Comparison of ENCODE assay signal across 16 cellular contexts in genomic region chr5:72160299-72160698, GRCh38. TPM values are rescaled to one million over a fixed set of nuclear protein-coding genes. Genes with fewer than 3 reads are reported as not detected.
DNase-seq lines count a peak whose midpoint lies in the region; ATAC-seq and TF ChIP-seq lines count a peak whose summit lies in the region.
"Had no signal": no experiment of that assay in that cellular context is flagged by ENCODE, and none has a peak within 500 bp of the region (broad histone marks: within the 10 kb centered on the region; RNA-seq: fewer than 3 reads in every experiment).

No MANE protein-coding gene starts in this region.

- peak overlapping the region; percentile 92; the same call in 1 of the 2 replicates for H3K14ac ChIP-seq in IMR-90 (replicated peaks; ENCODE audit: low read depth, low read length)

- peak overlapping the region; percentile 88; the same call in 1 of the 2 replicates for H3K23ac ChIP-seq in IMR-90 (ENCODE audit: low read depth, low read length)

- H3K4me2 ChIP-seq in IMR-90 (ENCODE audit: low read depth, low read length): peak overlapping the region; percentile 69

- WGBS in IMR-90 (ENCODE audit: extremely low coverage in 2 of 2, insufficient read length in 1 of 2), 2 experiments: no CpG with 5 or more reads among the region's 1 CpG

- H4K8ac ChIP-seq in IMR-90 (ENCODE audit: low read depth in 2 of 2, low read length in 2 of 2): peak overlapping the region in 1 of 2 experiments; percentile 67; a peak in 1 of 4 replicates

- H3K27ac ChIP-seq in ACC112 (ENCODE audit: low read depth, low read length): peak overlapping the region; percentile 92
- H3K27ac ChIP-seq in IMR-90 (ENCODE audit: insufficient read depth, low read length): peak overlapping the region; percentile 66; the same call in 1 of the 2 replicates
- peak overlapping the region; percentile 8 to 17 for H3K27ac ChIP-seq in coronary artery
- H3K27ac ChIP-seq: neutrophil, upper lobe of left lung had no signal

- peaks cover 5% of the 10 kb centered on the region; the same call in 1 of the 2 replicates for H3K36me3 ChIP-seq in ACC112 (ENCODE audit: insufficient read depth, low read length)
- H3K36me3 ChIP-seq in IMR-90 (ENCODE audit: control insufficient read depth, insufficient read depth, low read length): no peaks in the 10 kb centered on the region
- H3K36me3 ChIP-seq: neutrophil, upper lobe of left lung had no signal

- BruUV-seq in IMR-90 (replicated peaks; lab: Mats Ljungman, UMichigan): no TSS peak

- H4K5ac ChIP-seq in IMR-90 (ENCODE audit: low read depth, low read length): peak overlapping the region; percentile 37; the same call in 1 of the 2 replicates

- peaks cover 82% of the 10 kb centered on the region for H3K79me2 ChIP-seq in ACC112 (ENCODE audit: control insufficient read depth, insufficient read depth, low read length, unreplicated experiment)

- H4K20me1 ChIP-seq in IMR-90 (ENCODE audit: insufficient read depth, low read length): peaks cover 22% of the 10 kb centered on the region; the same call in 1 of the 2 replicates

- peak overlapping the region; percentile 84; the same call in 1 of the 2 replicates for H2BK120ac ChIP-seq in IMR-90 (ENCODE audit: low read depth, low read length)

- intact Hi-C loops in IMR-90 (cut with micrococcal nuclease): no loop called here

- TF ChIP-seq RAD21 in IMR-90 (IDR thresholded peaks at IDR 0.05; ENCODE audit: low read length): no peak

- H3K18ac ChIP-seq in IMR-90 (ENCODE audit: low read depth, low read length): peak overlapping the region; percentile 61; the same call in 1 of the 2 replicates

- peak overlapping the region; percentile 97 for H2BK5ac ChIP-seq in IMR-90 (ENCODE audit: low read depth, low read length, poor library complexity, severe bottlenecking)

- TF ChIP-seq CTCF in IMR-90 (conservative IDR thresholded peaks at IDR 0.05; ENCODE audit: low read depth, low read length) (no peak), coronary artery (IDR thresholded peaks at IDR 0.05) (no peak)

- CTCF ChIA-PET in IMR-90 (lab: Yijun Ruan, JAX): no interaction called here

- POLR2A ChIA-PET in IMR-90 (lab: Charles Lee; ENCODE audit: unreplicated experiment): interaction anchor here (0.6 kb wide), 1 partner anchor 31 kb away, joined by 6 read pairs; no protein-coding TSS in a partner anchor

- H3K4ac ChIP-seq in IMR-90 (ENCODE audit: low read depth, low read length): peak overlapping the region; percentile 83

- H3K4me3 ChIP-seq in ACC112 (ENCODE audit: low read depth, low read length) (peak overlapping the region; percentile 17; the same call in 1 of the 2 replicates), IMR-90 (ENCODE audit: insufficient read depth, low read depth, low read length) (no peak overlapping the region), coronary artery (no peak overlapping the region)
- H3K4me3 ChIP-seq: upper lobe of left lung had no signal

- peaks cover 43 to 87% of the 10 kb centered on the region in 2 experiments for H3K79me1 ChIP-seq in IMR-90 (ENCODE audit: low read depth in 1 of 2, low read length in 2 of 2)

- H3K9me3 ChIP-seq in IMR-90 (ENCODE audit: control insufficient read depth, insufficient read depth, low read length): no peaks in the 10 kb centered on the region
- H3K9me3 ChIP-seq: neutrophil, upper lobe of left lung had no signal

- no peak overlapping the region for H3K9ac ChIP-seq in IMR-90 (ENCODE audit: low read depth, low read length)

- no peak overlapping the region for H2AK5ac ChIP-seq in IMR-90 (ENCODE audit: low read depth, low read length)

- TF ChIP-seq POLR2A in IMR-90 (IDR thresholded peaks at IDR 0.05; ENCODE audit: low read depth, low read length): no peak

- peaks cover 45% of the 10 kb centered on the region for H3K9me1 ChIP-seq in IMR-90 (ENCODE audit: insufficient read depth, low read length)

- H3K4me1 ChIP-seq in ACC112 (ENCODE audit: control insufficient read depth, insufficient read depth, low read length, unreplicated experiment) (peaks cover 67% of the 10 kb centered on the region), IMR-90 (ENCODE audit: control insufficient read depth, insufficient read depth, low read length) (peaks cover 38% of the 10 kb centered on the region)

- no peak overlapping the region for H3K56ac ChIP-seq in IMR-90 (ENCODE audit: extremely low read depth, insufficient read depth, low read length)

- H2BK20ac ChIP-seq in IMR-90 (ENCODE audit: low read depth, low read length): peak overlapping the region; percentile 91

- peak; percentile 79 for ATAC-seq in IMR-90 (ENCODE audit: low read depth)
- ATAC-seq in HG03520 (IDR thresholded peaks at IDR 0.05; ENCODE audit: unreplicated experiment): no peak
- ATAC-seq: activated naive CD8-positive, alpha-beta T cell treated with anti-CD3 and anti-CD28 coated beads, Interleukin-2, amount 50 U/mL, for 24 hours had no signal

- H4K91ac ChIP-seq in IMR-90 (ENCODE audit: insufficient read depth, low read depth, low read length): peak overlapping the region; percentile 49; the same call in 1 of the 2 replicates

- no peaks in the 10 kb centered on the region for H3K27me3 ChIP-seq in ACC112 (ENCODE audit: insufficient read depth, low read length)
- no peaks in the 10 kb centered on the region for H3K27me3 ChIP-seq in IMR-90 (ENCODE audit: control insufficient read depth, insufficient read depth, low read length)
- H3K27me3 ChIP-seq: upper lobe of left lung had no signal

- H2AFZ ChIP-seq in ACC112 (ENCODE audit: low read length, unreplicated experiment) (no peak overlapping the region), IMR-90 (replicated peaks; ENCODE audit: low read length, poor library complexity) (no peak overlapping the region)

- in situ Hi-C loops in IMR-90 (cut with MboI; ENCODE audit: low sequenced_read_pairs): no loop called here

- DNase-seq in IMR-90: peak; percentile 99
- no peak for DNase-seq in coronary artery (ENCODE audit: low spot score)
- peak; percentile 31 for DNase-seq in kidney glomerular epithelial cell (lab: John Stamatoyannopoulos, UW)
- no peak for DNase-seq in NAMALWA (ENCODE audit: low spot score)
- DNase-seq in activated CD8-positive, alpha-beta memory T cell treated with anti-CD3 and anti-CD28 coated beads for 24 hours: no peak
- no peak for DNase-seq in kidney tubule cell (ENCODE audit: low spot score)
- DNase-seq: activated CD4-positive, alpha-beta T cell treated with anti-CD3 and anti-CD28 coated beads for 1 hour; activated naive CD8-positive, alpha-beta T cell treated with anti-CD3 and anti-CD28 coated beads, Interleukin-2, amount 50 U/mL, for 24 hours; activated T-cell treated with anti-CD3 and anti-CD28 coated beads for 4 hours; effector memory CD4-positive, alpha-beta T cell; NCI-H345; T-helper 1 cell; upper lobe of left lung had no signal

- H2AK9ac ChIP-seq in IMR-90 (replicated peaks; ENCODE audit: low read depth, low read length, poor library complexity): no peak overlapping the region

- dilution Hi-C loops in IMR-90 (cut with HindIII; ENCODE audit: low sequenced_read_pairs, unreplicated experiment): no loop called here

- H2BK15ac ChIP-seq in IMR-90 (ENCODE audit: low read depth, low read length): peak overlapping the region; percentile 29; the same call in 1 of the 3 replicates

TF ChIP-seq in IMR-90, 13 proteins besides CTCF, POLR2A, EP300 and RAD21:
- TF ChIP-seq CEBPB (IDR thresholded peaks at IDR 0.05; ENCODE audit: low read depth, low read length) (peak; percentile 35; the same call in 1 of the 2 replicates), MXI1 (IDR thresholded peaks at IDR 0.05; ENCODE audit: borderline replicate concordance, low read depth, low read length) (no peak), RCOR1 (IDR thresholded peaks at IDR 0.05; ENCODE audit: insufficient replicate concordance, low read length) (no peak), MAFK (IDR thresholded peaks at IDR 0.05; ENCODE audit: low read depth, low read length) (0 out of 2 replicates have a peak, but pooled peaks have one; percentile 1), BHLHE40 (IDR thresholded peaks at IDR 0.05; ENCODE audit: low read depth, low read length) (peak; percentile 55), FOS (IDR thresholded peaks at IDR 0.05; ENCODE audit: low read depth, low read length) (peak; percentile 59; the same call in 1 of the 2 replicates)

RNA-seq across cellular contexts. Expression of gene MAP1B, which starts 53.0 kb away (rescaled TPM):
- 183 and 212 TPM in 2 replicates for total RNA-seq in IMR-90 (2012; rRNA removed)
- polyA plus RNA-seq in IMR-90 (2012; rRNA removed): 38.8 and 41.1 TPM in 2 replicates
- polyA plus RNA-seq in IMR-90 (2012; cell fraction: cytosol; rRNA removed): 19.2 and 29.1 TPM in 2 replicates
- polyA plus RNA-seq in IMR-90 (2012; cell fraction: nucleus; rRNA removed; ENCODE audit: low replicate concordance): 33.2 and 44.8 TPM in 2 replicates

Comparison
In these comparisons a context has a peak if more than half of its experiments do, and no peak if none do; other contexts are left out.
1. H3K27ac ChIP-seq: peak in every context shown above with its lines; median percentile 92 in ACC112; 66 in IMR-90; 12 in coronary artery.
2. DNase-seq: peak in IMR-90 (single experiment) and kidney glomerular epithelial cell (single experiment); none in coronary artery (single experiment), NAMALWA (single experiment), activated CD8-positive, alpha-beta memory T cell treated with anti-CD3 and anti-CD28 coated beads for 24 hours (single experiment) and kidney tubule cell (single experiment).